Comparison of ENCODE assay signal across 14 cellular contexts in the genomic region with DNA sequence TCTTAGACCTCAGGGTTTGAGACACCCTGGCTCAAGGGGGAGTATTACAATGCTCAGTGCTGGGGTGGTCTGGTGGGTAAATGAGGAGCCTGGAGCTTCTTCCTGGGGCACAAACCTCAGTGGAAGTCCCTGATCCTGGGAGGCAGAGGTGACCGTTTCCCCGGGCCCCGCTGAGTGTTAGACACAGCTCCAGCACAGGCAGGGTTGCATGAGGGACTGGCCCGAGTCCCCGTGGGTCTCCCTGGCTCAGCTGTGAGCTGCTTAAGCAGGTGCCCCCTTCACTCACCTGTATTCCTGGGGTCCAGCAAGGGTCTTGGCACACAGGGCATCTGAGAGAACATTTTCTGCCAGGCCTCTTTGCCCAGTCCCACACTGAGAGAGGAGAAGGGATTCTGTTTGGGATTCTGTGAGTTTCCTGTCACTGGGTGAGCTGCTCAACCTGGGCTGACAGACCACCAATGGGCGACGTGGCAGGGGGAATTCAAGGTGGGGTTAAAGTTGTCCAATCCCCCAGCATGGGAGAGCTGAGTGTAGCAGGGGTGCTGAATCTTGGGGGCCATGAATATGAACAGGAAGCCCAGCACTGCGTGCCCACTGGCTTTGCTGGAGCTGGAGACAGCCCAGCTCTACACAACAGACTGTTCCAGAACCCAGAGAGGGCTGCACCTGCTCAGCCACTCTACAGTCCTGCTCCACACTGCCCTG. TPM values are rescaled to one million over a fixed set of nuclear protein-coding genes. Genes with fewer than 3 reads are reported as not detected.
DNase-seq lines count a peak whose midpoint lies in the region; ATAC-seq and FAIRE-seq lines count a peak whose summit lies in the region.
"Had no signal": no experiment of that assay in that cellular context is flagged by ENCODE, and none has a peak within 500 bp of the region (broad histone marks: within the 10 kb centered on the region; RNA-seq: fewer than 3 reads in every experiment).

No MANE protein-coding gene starts in this region.

- no peaks in the 10 kb centered on the region for H3K27me3 ChIP-seq in neuronal stem cell (ENCODE audit: control insufficient read depth in 3 of 3, insufficient read depth in 3 of 3, low read depth in 1 of 3, low read length in 3 of 3)

- peak; percentile 18 to 28 for ATAC-seq in activated T-cell treated with anti-CD3 and anti-CD28 coated beads, Interleukin-2, amount 50 U/mL, for 72 hours (replicated peaks in 1 of 2)
- ATAC-seq in GM21737 (IDR thresholded peaks at IDR 0.05; ENCODE audit: unreplicated experiment) = no peak
- ATAC-seq: effector memory CD8-positive, alpha-beta T cell; left colon had no signal

- POLR2A ChIA-PET in activated CD4-positive, alpha-beta T cell treated with anti-CD3 and anti-CD28 coated beads, Interleukin-2, amount 10 ng/mL, durations not matched to agents 7 days and 5 days (lab: Charles Lee) = interaction anchor here (1.2 to 1.4 kb wide), 2 partner anchors 15 to 31 kb away, joined by 3 read pairs; no protein-coding TSS in a partner anchor

- no peak overlapping the region for H3K14ac ChIP-seq in neuronal stem cell (ENCODE audit: low read length)

- H3K9me3 Mint-ChIP-seq in activated CD4-positive, alpha-beta T cell treated with anti-CD3 and anti-CD28 coated beads, Interleukin-2, amount 10 ng/mL, durations not matched to agents 7 days and 5 days = no peaks in the 10 kb centered on the region
- H3K9me3 Mint-ChIP-seq in activated T-cell treated with anti-CD3 and anti-CD28 coated beads, Interleukin-2, amount 50 U/mL, for 72 hours = peaks cover 0 to 3% of the 10 kb centered on the region in 2 donors
- H3K9me3 Mint-ChIP-seq: effector memory CD8-positive, alpha-beta T cell had no signal

- no peak overlapping the region for H2BK12ac ChIP-seq in neuronal stem cell (ENCODE audit: low read length)

- peak overlapping the region; percentile 72 for H3K18ac ChIP-seq in neuronal stem cell (ENCODE audit: low read length)

- H4K91ac ChIP-seq in neuronal stem cell (ENCODE audit: low read depth, low read length, poor library complexity) = no peak overlapping the region

- H2AFZ ChIP-seq in neuronal stem cell (ENCODE audit: low read length) = peak overlapping the region; percentile 0

- H3K4me3 ChIP-seq in neuronal stem cell (ENCODE audit: low read length in 2 of 2) = no peak overlapping the region

- H2BK5ac ChIP-seq in neuronal stem cell (ENCODE audit: low read length) = no peak overlapping the region

- H3K4me1 Mint-ChIP-seq in activated CD4-positive, alpha-beta T cell treated with anti-CD3 and anti-CD28 coated beads, Interleukin-2, amount 10 ng/mL, durations not matched to agents 7 days and 5 days = peaks cover 65% of the 10 kb centered on the region
- H3K4me1 Mint-ChIP-seq in activated T-cell treated with anti-CD3 and anti-CD28 coated beads, Interleukin-2, amount 50 U/mL, for 72 hours (ENCODE audit: low read depth) = peaks cover 70% of the 10 kb centered on the region

- peaks cover 6 to 7% of the 10 kb centered on the region in 2 donors for H3K4me1 ChIP-seq in neuronal stem cell (ENCODE audit: control insufficient read depth in 2 of 2, insufficient read depth in 1 of 2, low read depth in 1 of 2, low read length in 2 of 2)

- H4K8ac ChIP-seq in neuronal stem cell (ENCODE audit: low read depth, low read length) = no peak overlapping the region

- no peak for FAIRE-seq in urothelium cell line (lab: Jason Lieb, UNC)
- FAIRE-seq: D721Med had no signal

- H3K79me1 ChIP-seq in neuronal stem cell (ENCODE audit: low read depth, low read length) = peaks cover 2% of the 10 kb centered on the region

- H2BK120ac ChIP-seq in neuronal stem cell (ENCODE audit: low read depth, low read length) = peak overlapping the region; percentile 21

- no peak for DNase-seq in activated CD4-positive, alpha-beta T cell treated with anti-CD3 and anti-CD28 coated beads, Interleukin-2, amount 10 ng/mL, durations not matched to agents 7 days and 5 days
- no peak for DNase-seq in activated CD4-positive, alpha-beta T cell treated with anti-CD3 and anti-CD28 coated beads for 4 hours
- DNase-seq in G401 (ENCODE audit: low spot score) (peak; percentile 57), neuronal stem cell (ENCODE audit: low spot score) (no peak), urothelium cell line (ENCODE audit: low spot score) (no peak), NCI-H510A treated with DMSO at 0.1 percent for 48 hours (lab: John Stamatoyannopoulos, UW) (no peak)
- peak; percentile 54 to 58 for DNase-seq in activated T-cell treated with anti-CD3 and anti-CD28 coated beads, Interleukin-2, amount 50 U/mL, for 72 hours
- DNase-seq: activated CD4-positive, alpha-beta T cell treated with anti-CD3 and anti-CD28 coated beads for 48 hours; effector memory CD8-positive, alpha-beta T cell; left colon; NCI-H1048; NCI-H774 had no signal

- H3K27ac ChIP-seq in neuronal stem cell (replicated peaks; ENCODE audit: low read length) = no peak overlapping the region

- H3K4me2 ChIP-seq in neuronal stem cell (ENCODE audit: insufficient read depth, low read length, poor library complexity, severe bottlenecking) = no peak overlapping the region

- WGBS in neuronal stem cell (ENCODE audit: extremely low coverage in 2 of 2, insufficient read length in 2 of 2, insufficient replicate concordance in 1 of 2), 2 donors = no CpG with 5 or more reads among the region's 8 CpGs

- no peak overlapping the region for H3K9ac ChIP-seq in neuronal stem cell (ENCODE audit: low read depth, low read length, poor library complexity)

- H2AK5ac ChIP-seq in neuronal stem cell (ENCODE audit: low read depth, low read length) = no peak overlapping the region

- no peak overlapping the region for H3K4ac ChIP-seq in neuronal stem cell (ENCODE audit: low read length)

- H3K23ac ChIP-seq in neuronal stem cell (ENCODE audit: low read depth, low read length, poor library complexity) = no peak overlapping the region

- no peaks in the 10 kb centered on the region for H3K36me3 Mint-ChIP-seq in activated CD4-positive, alpha-beta T cell treated with anti-CD3 and anti-CD28 coated beads, Interleukin-2, amount 10 ng/mL, durations not matched to agents 7 days and 5 days (ENCODE audit: low read depth)
- H3K36me3 Mint-ChIP-seq in activated T-cell treated with anti-CD3 and anti-CD28 coated beads, Interleukin-2, amount 50 U/mL, for 72 hours (ENCODE audit: insufficient read depth in 2 of 2) = peaks cover 3% of the 10 kb centered on the region in 2 donors

- peak overlapping the region; percentile 59 for H3K27ac Mint-ChIP-seq in activated CD4-positive, alpha-beta T cell treated with anti-CD3 and anti-CD28 coated beads, Interleukin-2, amount 10 ng/mL, durations not matched to agents 7 days and 5 days
- H3K27ac Mint-ChIP-seq in activated T-cell treated with anti-CD3 and anti-CD28 coated beads, Interleukin-2, amount 50 U/mL, for 72 hours = peak overlapping the region; percentile 85

- no peaks in the 10 kb centered on the region for H3K27me3 Mint-ChIP-seq in activated CD4-positive, alpha-beta T cell treated with anti-CD3 and anti-CD28 coated beads, Interleukin-2, amount 10 ng/mL, durations not matched to agents 7 days and 5 days
- H3K27me3 Mint-ChIP-seq in activated T-cell treated with anti-CD3 and anti-CD28 coated beads, Interleukin-2, amount 50 U/mL, for 72 hours (ENCODE audit: low read depth) = no peaks in the 10 kb centered on the region
- H3K27me3 Mint-ChIP-seq: effector memory CD8-positive, alpha-beta T cell had no signal

- H2BK15ac ChIP-seq in neuronal stem cell (ENCODE audit: low read length) = peak overlapping the region; percentile 28

- no peaks in the 10 kb centered on the region for H3K9me3 ChIP-seq in neuronal stem cell (replicated peaks in 1 of 2; ENCODE audit: control insufficient read depth in 2 of 2, insufficient read depth in 1 of 2, low read depth in 1 of 2, low read length in 2 of 2)

- in situ Hi-C loops in G401 (cut with HindIII; ENCODE audit: low sequenced_read_pairs) = no loop called here

- CTCF ChIA-PET in activated CD4-positive, alpha-beta T cell treated with anti-CD3 and anti-CD28 coated beads, Interleukin-2, amount 10 ng/mL, durations not matched to agents 7 days and 5 days (lab: Charles Lee) = interaction anchor here (0.9 to 4.2 kb wide), 9 partner anchors 12 to 34 kb away, joined by 3 to 21 read pairs (median 7); no protein-coding TSS in a partner anchor

- no peaks in the 10 kb centered on the region for H3K36me3 ChIP-seq in neuronal stem cell (replicated peaks in 1 of 2; ENCODE audit: control insufficient read depth in 2 of 2, insufficient read depth in 2 of 2, low read length in 2 of 2)

- H3K4me3 Mint-ChIP-seq in activated CD4-positive, alpha-beta T cell treated with anti-CD3 and anti-CD28 coated beads, Interleukin-2, amount 10 ng/mL, durations not matched to agents 7 days and 5 days = no peak overlapping the region
- H3K4me3 Mint-ChIP-seq in activated T-cell treated with anti-CD3 and anti-CD28 coated beads, Interleukin-2, amount 50 U/mL, for 72 hours = peak overlapping the region; percentile 53 to 79
- H3K4me3 Mint-ChIP-seq: effector memory CD8-positive, alpha-beta T cell had no signal

RNA-seq across cellular contexts. Expression of a gene that starts 29.9 kb away (rescaled TPM):
- 100 to 1,000 TPM; 166 to 189 TPM for total RNA-seq in activated CD4-positive, alpha-beta T cell treated with anti-CD3 and anti-CD28 coated beads, Interleukin-2, amount 10 ng/mL, durations not matched to agents 7 days and 5 days
- 192 and 262 TPM in 2 replicates for total RNA-seq in G401 (2014; rRNA removed; shearing (Covaris generic))
- total RNA-seq in activated T-cell treated with anti-CD3 and anti-CD28 coated beads, Interleukin-2, amount 50 U/mL, for 72 hours = 1,000 to 10,000 TPM; 1,119 to 1,202 TPM
- polyA plus RNA-seq in neuronal stem cell (2013, experiment 1 of 2) = 58.0 TPM
- polyA plus RNA-seq in neuronal stem cell (2013, experiment 2 of 2) = 58.6 TPM

RNA-seq across cellular contexts. Expression of a gene that starts 51.1 kb away (rescaled TPM):
- 10 to 100 TPM; 31.8 to 34.5 TPM for total RNA-seq in activated CD4-positive, alpha-beta T cell treated with anti-CD3 and anti-CD28 coated beads, Interleukin-2, amount 10 ng/mL, durations not matched to agents 7 days and 5 days
- 22.6 and 23.1 TPM in 2 replicates for total RNA-seq in G401 (2014; rRNA removed; shearing (Covaris generic))
- total RNA-seq in activated T-cell treated with anti-CD3 and anti-CD28 coated beads, Interleukin-2, amount 50 U/mL, for 72 hours = 10 to 100 TPM; 24.1 to 25.2 TPM
- polyA plus RNA-seq in neuronal stem cell (2013, experiment 1 of 2) = 10.8 TPM
- 10.2 TPM for polyA plus RNA-seq in neuronal stem cell (2013, experiment 2 of 2)

Comparison
In these comparisons a context has a peak if more than half of its experiments do, and no peak if none do; other contexts are left out.
1. DNase-seq: peak in G401 (single experiment) and activated T-cell treated with anti-CD3 and anti-CD28 coated beads, Interleukin-2, amount 50 U/mL, for 72 hours (2 of 2); none in activated CD4-positive, alpha-beta T cell treated with anti-CD3 and anti-CD28 coated beads, Interleukin-2, amount 10 ng/mL, durations not matched to agents 7 days and 5 days (single experiment), activated CD4-positive, alpha-beta T cell treated with anti-CD3 and anti-CD28 coated beads for 4 hours (0 of 2), neuronal stem cell (single experiment), urothelium cell line (single experiment) and NCI-H510A treated with DMSO at 0.1 percent for 48 hours (single experiment).